Comparison of ENCODE assay signal across 8 cellular contexts in genomic region chr11:35035894-35036408, GRCh38.
DNase-seq lines count a peak whose midpoint lies in the region; ATAC-seq and TF ChIP-seq lines count a peak whose summit lies in the region.

No MANE protein-coding gene starts in this region.

- peaks cover 43% of the 10 kb centered on the region for H3K4me1 Mint-ChIP-seq in activated naive CD4-positive, alpha-beta T cell treated with anti-CD3 and anti-CD28 coated beads, Interleukin-2, amount 10 ng/mL, durations not matched to agents 7 days and 5 days

- peak; percentile 29 for ATAC-seq in GM21423 (IDR thresholded peaks at IDR 0.05; ENCODE audit: unreplicated experiment)

- H3K4me3 ChIP-seq in AG10803 (ENCODE audit: low read length) (no peak overlapping the region), fibroblast of villous mesenchyme (ENCODE audit: low read depth, low read length) (no peak overlapping the region)

- H3K9me3 Mint-ChIP-seq in activated naive CD4-positive, alpha-beta T cell treated with anti-CD3 and anti-CD28 coated beads, Interleukin-2, amount 10 ng/mL, durations not matched to agents 7 days and 5 days = peaks cover 6% of the 10 kb centered on the region

- CTCF ChIA-PET in activated naive CD4-positive, alpha-beta T cell treated with anti-CD3 and anti-CD28 coated beads, Interleukin-2, amount 10 ng/mL, durations not matched to agents 7 days and 5 days (lab: Charles Lee) = interaction anchor here (1.0 kb wide), 1 partner anchor 124 kb away, joined by 3 read pairs; no protein-coding TSS in a partner anchor

- peaks cover 3% of the 10 kb centered on the region for H3K36me3 Mint-ChIP-seq in activated naive CD4-positive, alpha-beta T cell treated with anti-CD3 and anti-CD28 coated beads, Interleukin-2, amount 10 ng/mL, durations not matched to agents 7 days and 5 days

- no peak overlapping the region for H3K27ac Mint-ChIP-seq in activated naive CD4-positive, alpha-beta T cell treated with anti-CD3 and anti-CD28 coated beads, Interleukin-2, amount 10 ng/mL, durations not matched to agents 7 days and 5 days

- TF ChIP-seq CTCF in AG10803 (conservative IDR thresholded peaks at IDR 0.05; ENCODE audit: low read length) (no peak), fibroblast of villous mesenchyme (IDR thresholded peaks at IDR 0.05; ENCODE audit: insufficient read depth, low read depth, low read length) (no peak)

- DNase-seq in AG10803 (ENCODE audit: low read depth) (peak; percentile 98), OCI-M1 (lab: John Stamatoyannopoulos, UW) (peak; percentile 80), fibroblast of villous mesenchyme (ENCODE audit: low read depth) (peak; percentile 85), middle frontal gyrus (ENCODE audit: extremely low spot score, low spot score) (no peak), NCI-H2029 (lab: John Stamatoyannopoulos, UW) (no peak)
- DNase-seq in effector CD8-positive, alpha-beta T cell (lab: John Stamatoyannopoulos, UW) = no peak
- no peak for DNase-seq in activated naive CD4-positive, alpha-beta T cell treated with anti-CD3 and anti-CD28 coated beads, Interleukin-2, amount 10 ng/mL, durations not matched to agents 7 days and 5 days

- peaks cover 16% of the 10 kb centered on the region for H3K27me3 Mint-ChIP-seq in activated naive CD4-positive, alpha-beta T cell treated with anti-CD3 and anti-CD28 coated beads, Interleukin-2, amount 10 ng/mL, durations not matched to agents 7 days and 5 days

- no peak overlapping the region for H3K4me3 Mint-ChIP-seq in activated naive CD4-positive, alpha-beta T cell treated with anti-CD3 and anti-CD28 coated beads, Interleukin-2, amount 10 ng/mL, durations not matched to agents 7 days and 5 days

Comparison
In these comparisons a context has a peak if more than half of its experiments do, and no peak if none do; other contexts are left out.
1. DNase-seq: peak in AG10803 (single experiment), OCI-M1 (single experiment) and fibroblast of villous mesenchyme (single experiment); none in effector CD8-positive, alpha-beta T cell (single experiment), activated naive CD4-positive, alpha-beta T cell treated with anti-CD3 and anti-CD28 coated beads, Interleukin-2, amount 10 ng/mL, durations not matched to agents 7 days and 5 days (single experiment), middle frontal gyrus (single experiment) and NCI-H2029 (single experiment).